In the genomic region with DNA sequence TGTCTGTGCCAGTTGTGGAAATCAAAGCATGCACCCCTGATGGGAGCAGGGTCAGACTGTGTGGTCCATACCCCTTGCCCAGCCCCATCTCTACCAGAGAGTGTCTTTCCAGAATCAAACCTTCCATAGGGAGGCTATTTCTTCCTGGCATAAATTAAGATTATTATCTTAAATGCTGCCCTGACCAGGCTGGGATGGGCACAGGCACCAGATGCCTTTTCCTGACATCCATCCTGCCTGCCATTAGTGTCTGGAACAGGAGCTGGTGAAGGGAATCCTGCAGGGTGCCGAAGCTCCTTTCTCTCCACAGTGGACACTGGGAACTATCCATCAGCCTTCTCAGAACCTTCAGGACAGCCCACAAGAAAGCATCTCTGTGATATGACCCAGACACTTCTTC, we compare ENCODE assay signal across 15 cellular contexts.
A peak's percentile ranks its signal among the peaks of the same experiment; 100 is the strongest.
DNase-seq lines count a peak whose midpoint lies in the region; ATAC-seq and TF ChIP-seq lines count a peak whose summit lies in the region.
"Had no signal": no experiment of that assay in that cellular context is flagged by ENCODE, and none has a peak within 500 bp of the region (broad histone marks: within the 10 kb centered on the region; RNA-seq: fewer than 3 reads in every experiment).

No MANE protein-coding gene starts in this region.

- no peak overlapping the region for H3K4me3 Mint-ChIP-seq in activated CD8-positive, alpha-beta memory T cell treated with anti-CD3 and anti-CD28 coated beads, Interleukin-2, amount 10 ng/mL, durations not matched to agents 7 days and 5 days
- H3K4me3 Mint-ChIP-seq in activated CD4-positive, alpha-beta memory T cell treated with anti-CD3 and anti-CD28 coated beads for 36 hours: no peak overlapping the region
- H3K4me3 Mint-ChIP-seq: CD4-positive, alpha-beta memory T cell; H9 had no signal

- no peaks in the 10 kb centered on the region for H3K36me3 ChIP-seq in stomach
- H3K36me3 ChIP-seq: BLaER1 had no signal

- ATAC-seq in activated CD8-positive, alpha-beta memory T cell treated with anti-CD3 and anti-CD28 coated beads, Interleukin-2, amount 10 ng/mL, durations not matched to agents 7 days and 5 days: no peak

- TF ChIP-seq EP300 in stomach (IDR thresholded peaks at IDR 0.05): no peak

- H3K27ac ChIP-seq in coronary artery (no peak overlapping the region), stomach (no peak overlapping the region)
- H3K27ac ChIP-seq: BLaER1 had no signal

- no peak overlapping the region for H3K27ac Mint-ChIP-seq in activated CD8-positive, alpha-beta memory T cell treated with anti-CD3 and anti-CD28 coated beads, Interleukin-2, amount 10 ng/mL, durations not matched to agents 7 days and 5 days
- H3K27ac Mint-ChIP-seq in activated CD4-positive, alpha-beta memory T cell treated with anti-CD3 and anti-CD28 coated beads for 36 hours: no peak overlapping the region
- H3K27ac Mint-ChIP-seq: CD14-positive monocyte; CD4-positive, alpha-beta memory T cell; H9 had no signal

- peak; percentile 28 for DNase-seq in activated CD8-positive, alpha-beta memory T cell treated with anti-CD3 and anti-CD28 coated beads for 24 hours
- no peak for DNase-seq in activated CD8-positive, alpha-beta memory T cell treated with anti-CD3 and anti-CD28 coated beads, Interleukin-2, amount 10 ng/mL, durations not matched to agents 7 days and 5 days
- DNase-seq in coronary artery (ENCODE audit: low spot score): peak; percentile 38
- DNase-seq in mesenteric fat pad (ENCODE audit: low spot score): peak; percentile 47
- peak; percentile 4 for DNase-seq in stomach
- no peak for DNase-seq in SK-N-DZ (ENCODE audit: low spot score)
- no peak for DNase-seq in activated CD4-positive, alpha-beta memory T cell treated with anti-CD3 and anti-CD28 coated beads for 36 hours
- DNase-seq: 8988T; Calu3; CD4-positive, alpha-beta memory T cell; DMS79 treated with DMSO at 0.1 percent for 48 hours; GF-D8; H9 had no signal

- CTCF ChIA-PET in activated CD8-positive, alpha-beta memory T cell treated with anti-CD3 and anti-CD28 coated beads, Interleukin-2, amount 10 ng/mL, durations not matched to agents 7 days and 5 days (lab: Charles Lee): interaction anchor here (0.6 kb wide), 1 partner anchor 711 kb away, joined by 3 read pairs; no protein-coding TSS in a partner anchor
- CTCF ChIA-PET in activated CD4-positive, alpha-beta memory T cell treated with anti-CD3 and anti-CD28 coated beads for 36 hours (lab: Charles Lee): interaction anchor here (1.2 kb wide), 1 partner anchor 74 kb away, joined by 4 read pairs; no protein-coding TSS in a partner anchor

- H3K27me3 ChIP-seq in stomach: peaks cover 0 to 11% (median 0%) of the 10 kb centered on the region in 3 donors
- H3K27me3 ChIP-seq: BLaER1 had no signal

- WGBS in stomach, 5 donors: 81 to 94% (median 85%) methylated on average over 1 of the region's 1 CpG

- H3K9me3 ChIP-seq in stomach: no peaks in the 10 kb centered on the region
- H3K9me3 ChIP-seq: BLaER1 had no signal

- H3K4me1 ChIP-seq in stomach: no peaks in the 10 kb centered on the region
- H3K4me1 ChIP-seq: BLaER1 had no signal

- TF ChIP-seq POLR2A in stomach (IDR thresholded peaks at IDR 0.05): no peak

- POLR2A ChIA-PET in activated CD4-positive, alpha-beta memory T cell treated with anti-CD3 and anti-CD28 coated beads for 36 hours (lab: Charles Lee): no interaction called here

- no peaks in the 10 kb centered on the region for H3K4me1 Mint-ChIP-seq in activated CD8-positive, alpha-beta memory T cell treated with anti-CD3 and anti-CD28 coated beads, Interleukin-2, amount 10 ng/mL, durations not matched to agents 7 days and 5 days
- peaks cover 7% of the 10 kb centered on the region for H3K4me1 Mint-ChIP-seq in activated CD4-positive, alpha-beta memory T cell treated with anti-CD3 and anti-CD28 coated beads for 36 hours (ENCODE audit: low read depth)
- H3K4me1 Mint-ChIP-seq: CD14-positive monocyte; CD4-positive, alpha-beta memory T cell had no signal

- intact Hi-C loops in stomach (cut with DNase I; ENCODE audit: low total_unique reads): no loop called here
- intact Hi-C loops in activated CD4-positive, alpha-beta memory T cell treated with anti-CD3 and anti-CD28 coated beads for 36 hours (cut with micrococcal nuclease): no loop called here

- H3K27me3 Mint-ChIP-seq in activated CD8-positive, alpha-beta memory T cell treated with anti-CD3 and anti-CD28 coated beads, Interleukin-2, amount 10 ng/mL, durations not matched to agents 7 days and 5 days: peaks cover 14% of the 10 kb centered on the region
- no peaks in the 10 kb centered on the region for H3K27me3 Mint-ChIP-seq in activated CD4-positive, alpha-beta memory T cell treated with anti-CD3 and anti-CD28 coated beads for 36 hours

- no peak overlapping the region for H3K4me3 ChIP-seq in coronary artery
- no peak overlapping the region for H3K4me3 ChIP-seq in stomach
- H3K4me3 ChIP-seq: BLaER1 had no signal

- no peaks in the 10 kb centered on the region for H3K36me3 Mint-ChIP-seq in activated CD8-positive, alpha-beta memory T cell treated with anti-CD3 and anti-CD28 coated beads, Interleukin-2, amount 10 ng/mL, durations not matched to agents 7 days and 5 days
- no peaks in the 10 kb centered on the region for H3K36me3 Mint-ChIP-seq in activated CD4-positive, alpha-beta memory T cell treated with anti-CD3 and anti-CD28 coated beads for 36 hours
- H3K36me3 Mint-ChIP-seq: CD14-positive monocyte; CD4-positive, alpha-beta memory T cell had no signal

- TF ChIP-seq CTCF in coronary artery (IDR thresholded peaks at IDR 0.05) (no peak), stomach (IDR thresholded peaks at IDR 0.05) (no peak)

- no peaks in the 10 kb centered on the region for H3K9me3 Mint-ChIP-seq in activated CD8-positive, alpha-beta memory T cell treated with anti-CD3 and anti-CD28 coated beads, Interleukin-2, amount 10 ng/mL, durations not matched to agents 7 days and 5 days (ENCODE audit: low read depth)
- no peaks in the 10 kb centered on the region for H3K9me3 Mint-ChIP-seq in activated CD4-positive, alpha-beta memory T cell treated with anti-CD3 and anti-CD28 coated beads for 36 hours
- H3K9me3 Mint-ChIP-seq: CD14-positive monocyte, H9 had no signal

Comparison
In these comparisons a context has a peak if more than half of its experiments do, and no peak if none do; other contexts are left out.
1. DNase-seq: peak in activated CD8-positive, alpha-beta memory T cell treated with anti-CD3 and anti-CD28 coated beads for 24 hours (single experiment), coronary artery (single experiment), mesenteric fat pad (single experiment) and stomach (single experiment); none in activated CD8-positive, alpha-beta memory T cell treated with anti-CD3 and anti-CD28 coated beads, Interleukin-2, amount 10 ng/mL, durations not matched to agents 7 days and 5 days (single experiment), SK-N-DZ (single experiment) and activated CD4-positive, alpha-beta memory T cell treated with anti-CD3 and anti-CD28 coated beads for 36 hours (single experiment).